ENCODE assay signal across 14 cellular contexts in the genomic region with DNA sequence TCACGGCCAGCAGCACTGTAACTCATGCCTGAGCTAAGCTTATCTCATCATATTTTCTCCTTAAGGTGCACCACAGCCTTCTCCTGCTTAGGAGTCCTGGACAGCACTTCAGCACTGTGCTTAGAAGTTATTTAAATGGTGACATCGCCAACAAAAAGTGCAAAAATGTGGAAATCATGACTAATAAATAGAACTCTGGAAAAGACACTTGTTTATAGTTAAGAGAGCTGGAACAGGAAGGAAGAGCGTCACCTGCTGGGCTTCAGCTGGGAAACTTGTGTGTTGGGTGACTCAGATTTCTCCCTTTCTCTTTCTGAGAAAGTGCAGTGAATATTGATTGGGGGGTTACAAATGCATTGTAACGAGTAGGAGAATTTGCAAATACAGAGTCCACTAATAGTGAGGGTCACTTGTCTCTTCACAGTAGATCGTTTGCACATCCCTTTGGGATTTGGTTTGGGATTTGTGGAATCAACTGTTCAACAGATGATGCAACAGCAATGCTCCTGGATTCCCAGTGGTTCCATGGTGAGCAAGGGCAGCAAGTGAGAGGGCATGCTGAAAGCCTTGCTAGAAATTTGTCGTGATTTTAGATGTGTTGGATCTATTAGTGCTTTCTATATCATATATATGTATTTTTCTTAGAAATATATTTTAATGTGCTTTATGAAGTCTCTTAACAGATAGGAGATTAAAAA.
A peak's percentile ranks its signal among the peaks of the same experiment; 100 is the strongest.
DNase-seq lines count a peak whose midpoint lies in the region; ATAC-seq and TF ChIP-seq lines count a peak whose summit lies in the region.
"Had no signal": no experiment of that assay in that cellular context is flagged by ENCODE, and none has a peak within 500 bp of the region (broad histone marks: within the 10 kb centered on the region; RNA-seq: fewer than 3 reads in every experiment).

No MANE protein-coding gene starts in this region.

- H3K27me3 ChIP-seq in adipocyte (replicated peaks; ENCODE audit: control insufficient read depth, insufficient read depth, low read length) (no peaks in the 10 kb centered on the region), hepatocyte (no peaks in the 10 kb centered on the region), colonic mucosa (no peaks in the 10 kb centered on the region)
- H3K27me3 ChIP-seq: BLaER1, uterus had no signal

- no peaks in the 10 kb centered on the region for H3K9me2 ChIP-seq in hepatocyte (replicated peaks; ENCODE audit: insufficient read depth)

- no peak overlapping the region for H3K4me2 ChIP-seq in hepatocyte
- H3K4me2 ChIP-seq: BLaER1 had no signal

- intact Hi-C loops in colonic mucosa (cut with DNase I): no loop called here

- TF ChIP-seq CTCF in AG09309 (IDR thresholded peaks at IDR 0.05; ENCODE audit: control insufficient read depth, insufficient read depth, low read depth, low read length, missing control alignments) (peak; percentile 51), hepatocyte (IDR thresholded peaks at IDR 0.05; ENCODE audit: poor library complexity) (peak; percentile 21), colonic mucosa (IDR thresholded peaks at IDR 0.05) (no peak)

- DNase-seq in AG09309 (ENCODE audit: low read depth) (peak; percentile 35), HK-2 (ENCODE audit: unreplicated experiment) (peak; percentile 3), adipocyte (ENCODE audit: low read depth) (peak; percentile 10), hepatocyte (ENCODE audit: low spot score) (no peak), colonic mucosa (no peak), COR-L47 (lab: John Stamatoyannopoulos, UW) (no peak)
- DNase-seq: activated CD8-positive, alpha-beta memory T cell treated with anti-CD3 and anti-CD28 coated beads, Interleukin-2, amount 10 ng/mL, durations not matched to agents 7 days and 5 days; activated naive CD8-positive, alpha-beta T cell treated with anti-CD3 and anti-CD28 coated beads, Interleukin-2, amount 50 U/mL, for 24 hours; Kasumi-1; NCI-H2171 treated with DMSO at 0.1 percent for 48 hours; uterus had no signal

- WGBS in hepatocyte (ENCODE audit: low lambda C conversion rate, missing lambda C conversion rate): 62% methylated on average over 6 of the region's 6 CpGs

- no peaks in the 10 kb centered on the region for H4K20me1 ChIP-seq in hepatocyte (ENCODE audit: insufficient read depth, poor library complexity, severe bottlenecking)
- H4K20me1 ChIP-seq: BLaER1 had no signal

- H3K27ac ChIP-seq in hepatocyte (no peak overlapping the region), colonic mucosa (no peak overlapping the region)
- H3K27ac ChIP-seq: BLaER1, uterus had no signal

- no peaks in the 10 kb centered on the region for H3K9me3 ChIP-seq in adipocyte (ENCODE audit: control insufficient read depth, low read length)
- H3K9me3 ChIP-seq in hepatocyte (ENCODE audit: low read depth): no peaks in the 10 kb centered on the region
- H3K9me3 ChIP-seq in colonic mucosa: no peaks in the 10 kb centered on the region
- H3K9me3 ChIP-seq: BLaER1, uterus had no signal

- no peaks in the 10 kb centered on the region for H3K36me3 ChIP-seq in adipocyte (ENCODE audit: control insufficient read depth, insufficient read depth, low read length, severe bottlenecking)
- no peaks in the 10 kb centered on the region for H3K36me3 ChIP-seq in hepatocyte (replicated peaks; ENCODE audit: insufficient read depth, low read depth)
- H3K36me3 ChIP-seq in colonic mucosa: no peaks in the 10 kb centered on the region
- H3K36me3 ChIP-seq: BLaER1, uterus had no signal

- peaks cover 6% of the 10 kb centered on the region for H3K4me1 ChIP-seq in adipocyte (ENCODE audit: control insufficient read depth, insufficient read depth, low read length)
- H3K4me1 ChIP-seq in hepatocyte (ENCODE audit: insufficient read depth): no peaks in the 10 kb centered on the region
- H3K4me1 ChIP-seq in colonic mucosa: no peaks in the 10 kb centered on the region
- H3K4me1 ChIP-seq: BLaER1, uterus had no signal

- H3K79me2 ChIP-seq in hepatocyte: no peaks in the 10 kb centered on the region

- H3K4me3 ChIP-seq in AG09309 (ENCODE audit: control insufficient read depth, low read depth, low read length) (no peak overlapping the region), adipocyte (ENCODE audit: low read length) (no peak overlapping the region), hepatocyte (no peak overlapping the region), colonic mucosa (no peak overlapping the region)
- H3K4me3 ChIP-seq: BLaER1, uterus had no signal

- ATAC-seq in HG02623 (IDR thresholded peaks at IDR 0.05; ENCODE audit: unreplicated experiment) (no peak), HG02973 (IDR thresholded peaks at IDR 0.05; ENCODE audit: unreplicated experiment) (no peak)
- ATAC-seq: activated CD8-positive, alpha-beta memory T cell treated with anti-CD3 and anti-CD28 coated beads, Interleukin-2, amount 10 ng/mL, durations not matched to agents 7 days and 5 days; activated naive CD8-positive, alpha-beta T cell treated with anti-CD3 and anti-CD28 coated beads, Interleukin-2, amount 50 U/mL, for 24 hours had no signal

- no peak overlapping the region for H3K9ac ChIP-seq in adipocyte (ENCODE audit: low read length)
- H3K9ac ChIP-seq in colonic mucosa (ENCODE audit: low read depth in 2 of 2, low read length in 2 of 2): no peak overlapping the region
- H3K9ac ChIP-seq: BLaER1 had no signal

- no peak overlapping the region for H2AFZ ChIP-seq in hepatocyte

Comparison
In these comparisons a context has a peak if more than half of its experiments do, and no peak if none do; other contexts are left out.
1. DNase-seq: peak in AG09309 (single experiment), HK-2 (single experiment) and adipocyte (single experiment); none in hepatocyte (single experiment), colonic mucosa (single experiment) and COR-L47 (single experiment).